ENCODE assay signal across 12 cellular contexts in the genomic region with DNA sequence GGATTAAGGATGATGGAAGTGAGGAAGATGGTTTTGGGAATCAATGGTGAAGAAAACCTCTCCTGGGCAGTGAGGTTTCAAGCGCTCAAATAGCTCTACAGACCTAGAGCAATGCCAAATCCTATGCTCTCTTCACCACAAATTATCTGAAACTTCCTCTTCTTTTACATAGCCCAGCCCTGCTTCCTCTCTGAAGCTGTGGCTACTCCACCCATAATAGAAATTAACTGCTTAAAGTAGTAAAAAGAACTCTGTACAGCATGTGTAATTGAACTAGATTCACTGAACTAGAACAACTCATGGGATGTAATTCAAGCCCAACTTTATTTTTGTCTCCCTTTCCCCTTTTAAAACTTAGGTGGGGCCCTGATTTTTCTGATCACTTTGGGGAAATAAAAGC. TPM values are rescaled to one million over a fixed set of nuclear protein-coding genes. Genes with fewer than 3 reads are reported as not detected.
DNase-seq lines count a peak whose midpoint lies in the region; TF ChIP-seq lines count a peak whose summit lies in the region.
"Had no signal": no experiment of that assay in that cellular context is flagged by ENCODE, and none has a peak within 500 bp of the region (broad histone marks: within the 10 kb centered on the region; RNA-seq: fewer than 3 reads in every experiment).

No MANE protein-coding gene starts in this region.

- no peak for TF ChIP-seq CTCF in VCaP (conservative IDR thresholded peaks at IDR 0.05)
- TF ChIP-seq CTCF in transverse colon (IDR thresholded peaks at IDR 0.05), result no peak
- no peak for TF ChIP-seq CTCF in foreskin fibroblast (IDR thresholded peaks at IDR 0.05; ENCODE audit: low read depth, low read length)

- H3K27ac ChIP-seq in VCaP (peak overlapping the region; percentile 58; the same call in 1 of the 2 replicates), transverse colon (peak overlapping the region; percentile 74 to 77 (median 76))

- no peak overlapping the region for H3K4me3 ChIP-seq in transverse colon
- no peak overlapping the region for H3K4me3 ChIP-seq in foreskin fibroblast (ENCODE audit: low read depth in 1 of 2, low read length in 2 of 2)

- intact Hi-C loops in transverse colon (cut with DNase I; ENCODE audit: low total_unique reads), result no loop called here

- TF ChIP-seq EP300 in transverse colon (IDR thresholded peaks at IDR 0.05; ENCODE audit: low read depth), result no peak

- no peaks in the 10 kb centered on the region for H3K27me3 ChIP-seq in transverse colon

- 10 to 59% methylated on average over 1 of the region's 1 CpG for WGBS in transverse colon (ENCODE audit: low coverage in 1 of 2), 2 donors

- H3K4me1 ChIP-seq in transverse colon, result peaks cover 4 to 47% (median 18%) of the 10 kb centered on the region in 4 donors

- in situ Hi-C loops in transverse colon (cut with MboI; ENCODE audit: low pct_ligation_motif_present in 1 of 4, low pct_unique_long_range_greater_than_20kb in 1 of 4, low sequenced_read_pairs in 3 of 4), result no loop called here

- peak; percentile 65 for DNase-seq in SIG-M5 treated with dmso at 0.1 percent for 504 hours (lab: John Stamatoyannopoulos, UW; ENCODE audit: unreplicated experiment)
- no peak for DNase-seq in SIG-M5 (lab: John Stamatoyannopoulos, UW)
- peak; percentile 65 to 66 for DNase-seq in Kasumi-1 (lab: John Stamatoyannopoulos, UW)
- DNase-seq in transverse colon, result no peak
- no peak for DNase-seq in foreskin fibroblast
- no peak for DNase-seq in DMS 273 (lab: John Stamatoyannopoulos, UW; ENCODE audit: unreplicated experiment)
- no peak for DNase-seq in NCI-H1436 treated with DMSO at 0.1 percent for 48 hours (lab: John Stamatoyannopoulos, UW)
- DNase-seq: 8988T; activated CD8-positive, alpha-beta T cell treated with anti-CD3 and anti-CD28 coated beads, Interleukin-2, amount 10 ng/mL, durations not matched to agents 7 days and 5 days; DMS79 treated with DMSO at 0.1 percent for 48 hours; NCI-H1694 treated with DMSO at 0.1 percent for 48 hours had no signal

- TF ChIP-seq POLR2A in transverse colon (IDR thresholded peaks at IDR 0.05), result no peak

- no peaks in the 10 kb centered on the region for H3K9me3 ChIP-seq in transverse colon

- H3K36me3 ChIP-seq in transverse colon, result no peaks in the 10 kb centered on the region

RNA-seq across cellular contexts. Expression of gene IFT88, which starts 20.4 kb away (rescaled TPM):
- 10 to 100 TPM in 3 of 4 donors, 1 to 10 TPM in 1; 3.4 to 22.9 (median 16.6) TPM for total RNA-seq in transverse colon

RNA-seq across cellular contexts. Expression of gene CRYL1, which starts 20.9 kb away (rescaled TPM):
- 100 to 1,000 TPM in 3 of 4 donors, 10 to 100 TPM in 1; 75.0 to 188 (median 145) TPM for total RNA-seq in transverse colon

Comparison
In these comparisons a context has a peak if more than half of its experiments do, and no peak if none do; other contexts are left out.
1. DNase-seq: peak in SIG-M5 treated with dmso at 0.1 percent for 504 hours (single experiment) and Kasumi-1 (2 of 2); none in SIG-M5 (single experiment), transverse colon (single experiment), foreskin fibroblast (0 of 2), DMS 273 (single experiment) and NCI-H1436 treated with DMSO at 0.1 percent for 48 hours (single experiment).